Comparison of ENCODE assay signal across 15 cellular contexts in genomic region chr11:134153147-134153905, GRCh38.
"Had no signal": no experiment of that assay in that cellular context is flagged by ENCODE, and none has a peak within 500 bp of the region (broad histone marks: within the 10 kb centered on the region; RNA-seq: fewer than 3 reads in every experiment).

No MANE protein-coding gene starts in this region.

- DNase-seq: activated CD4-positive, alpha-beta T cell treated with anti-CD3 and anti-CD28 coated beads, Interleukin-2, amount 50 U/mL, for 4 hours; activated CD4-positive, CD25-positive, alpha-beta regulatory T cell treated with anti-CD3 and anti-CD28 coated beads, Interleukin-2, amount 50 U/mL, for 72 hours; activated effector memory CD4-positive, alpha-beta T cell treated with anti-CD3 and anti-CD28 coated beads, Interleukin-2, amount 50 U/mL, for 16 hours; activated T-cell treated with anti-CD3 and anti-CD28 coated beads, Interleukin-2, amount 50 U/mL, for 4 hours; effector CD4-positive, alpha-beta T cell; gastrocnemius medialis; psoas muscle; stimulated activated CD4-positive, alpha-beta T cell treated with anti-CD3 and anti-CD28 coated beads, Interleukin-4, amount 100 ng/mL, for 24 hours; thyroid gland had no signal

- H3K27ac ChIP-seq: breast epithelium, gastrocnemius medialis, psoas muscle, thyroid gland, vagina had no signal

- ATAC-seq: activated naive CD4-positive, alpha-beta T cell treated with anti-CD3 and anti-CD28 coated beads, Interleukin-2, amount 50 U/mL, for 72 hours; activated T-cell treated with anti-CD3 and anti-CD28 coated beads, Interleukin-2, amount 50 U/mL, for 4 hours; gastrocnemius medialis; psoas muscle had no signal

- H3K4me1 Mint-ChIP-seq: mesothelial cell of epicardium had no signal

- H3K4me1 ChIP-seq: breast epithelium, gastrocnemius medialis, psoas muscle, thyroid gland, vagina had no signal

- H3K9me3 ChIP-seq: breast epithelium, gastrocnemius medialis, psoas muscle, thyroid gland, vagina had no signal

- H3K36me3 ChIP-seq: breast epithelium had no signal

- H3K4me3 Mint-ChIP-seq: activated T-cell treated with anti-CD3 and anti-CD28 coated beads, Interleukin-2, amount 50 U/mL, for 4 hours; mesothelial cell of epicardium had no signal

- H3K9me3 Mint-ChIP-seq: activated naive CD4-positive, alpha-beta T cell treated with anti-CD3 and anti-CD28 coated beads, Interleukin-2, amount 50 U/mL, for 72 hours; activated T-cell treated with anti-CD3 and anti-CD28 coated beads, Interleukin-2, amount 50 U/mL, for 4 hours; mesothelial cell of epicardium had no signal

- H3K27me3 ChIP-seq: breast epithelium, gastrocnemius medialis, thyroid gland, vagina had no signal

- H3K4me3 ChIP-seq: breast epithelium, gastrocnemius medialis, psoas muscle, thyroid gland, vagina had no signal

- H3K27ac Mint-ChIP-seq: mesothelial cell of epicardium had no signal

- FAIRE-seq: colon, keratinocyte had no signal
